ENCODE assay signal across 15 cellular contexts in the genomic region with DNA sequence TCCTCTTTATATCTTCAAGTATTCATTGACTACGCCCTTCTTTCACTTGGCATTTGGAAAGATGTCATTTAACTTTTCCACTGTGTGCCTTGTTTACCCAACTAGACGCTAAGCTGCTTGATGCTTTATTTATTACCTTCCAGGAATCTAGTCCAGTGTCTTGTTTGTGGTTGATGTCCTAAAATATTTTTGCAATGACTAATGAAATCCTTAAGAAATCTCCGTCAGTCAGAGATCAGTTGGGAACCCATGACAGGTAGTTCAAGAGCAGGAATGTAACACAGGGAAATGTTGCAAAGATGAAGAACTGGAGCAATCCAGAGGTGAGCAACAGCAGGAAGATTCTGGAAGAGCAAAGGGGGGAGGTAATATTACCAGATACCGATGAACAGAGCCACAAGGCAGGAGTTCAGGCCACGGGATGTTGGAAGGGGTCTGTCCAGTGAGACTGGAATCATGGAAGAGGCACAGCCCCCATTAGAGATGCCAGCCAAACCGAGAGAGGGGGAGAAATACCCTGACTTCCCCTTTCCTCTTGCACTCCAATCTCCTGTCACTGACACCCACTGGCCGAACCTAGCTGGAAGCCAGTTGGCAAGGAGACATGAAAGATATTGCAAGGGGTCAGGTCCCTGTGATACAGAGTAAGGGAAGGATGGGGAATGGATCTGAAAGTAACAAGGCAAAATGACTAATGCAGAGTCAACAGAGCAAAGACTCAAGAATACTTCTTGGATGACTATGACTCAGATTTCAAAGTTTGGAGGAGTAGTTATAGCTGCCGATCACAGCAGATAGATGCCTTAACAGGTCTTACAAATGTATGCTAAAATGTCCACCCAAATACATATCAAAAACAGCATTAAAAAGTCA.
A peak's percentile ranks its signal among the peaks of the same experiment; 100 is the strongest.
DNase-seq lines count a peak whose midpoint lies in the region; ATAC-seq and TF ChIP-seq lines count a peak whose summit lies in the region.
"Had no signal": no experiment of that assay in that cellular context is flagged by ENCODE, and none has a peak within 500 bp of the region (broad histone marks: within the 10 kb centered on the region; RNA-seq: fewer than 3 reads in every experiment).

No MANE protein-coding gene starts in this region.

- no peak for TF ChIP-seq POLR2A in gastrocnemius medialis (IDR thresholded peaks at IDR 0.05)

- H3K27ac ChIP-seq in epithelial cell of prostate (no peak overlapping the region), gastrocnemius medialis (no peak overlapping the region)
- H3K27ac ChIP-seq: 22Rv1, SK-N-MC had no signal

- H3K27me3 ChIP-seq in gastrocnemius medialis, result no peaks in the 10 kb centered on the region

- intact Hi-C loops in gastrocnemius medialis (cut with DNase I; ENCODE audit: low total_unique reads), result no loop called here

- ATAC-seq in gastrocnemius medialis (no peak), GM21717 (IDR thresholded peaks at IDR 0.05; ENCODE audit: unreplicated experiment) (no peak)
- ATAC-seq: activated CD8-positive, alpha-beta memory T cell treated with anti-CD3 and anti-CD28 coated beads, Interleukin-2, amount 10 ng/mL, durations not matched to agents 7 days and 5 days had no signal

- no peaks in the 10 kb centered on the region for H3K36me3 ChIP-seq in gastrocnemius medialis

- no peak overlapping the region for H3K4me3 ChIP-seq in skeletal muscle cell (ENCODE audit: low read depth, low read length)
- no peak overlapping the region for H3K4me3 ChIP-seq in gastrocnemius medialis
- H3K4me3 ChIP-seq: SK-N-MC had no signal

- peak; percentile 11 for DNase-seq in DMS53 (lab: John Stamatoyannopoulos, UW)
- no peak for DNase-seq in DMS53 treated with DMSO at 0.1 percent for 48 hours (lab: John Stamatoyannopoulos, UW; ENCODE audit: unreplicated experiment)
- peak; percentile 0 for DNase-seq in OCI-M1 (lab: John Stamatoyannopoulos, UW)
- DNase-seq in epithelial cell of prostate (ENCODE audit: low read depth, low spot score), result peak; percentile 18
- DNase-seq in skeletal muscle cell (ENCODE audit: low read depth), result peak; percentile 35
- DNase-seq in gastrocnemius medialis, result no peak
- DNase-seq in stimulated activated naive CD4-positive, alpha-beta T cell treated with Interleukin-2 at 50 U/mL for 16 hours (lab: John Stamatoyannopoulos, UW), result no peak
- DNase-seq: activated CD8-positive, alpha-beta memory T cell treated with anti-CD3 and anti-CD28 coated beads, Interleukin-2, amount 10 ng/mL, durations not matched to agents 7 days and 5 days; activated naive CD4-positive, alpha-beta T cell treated with Interleukin-2 at 50 U/mL for 16 hours; central memory CD4-positive, alpha-beta T cell; COR-L47; NCI-H187 treated with DMSO at 0.1 percent for 48 hours had no signal

- no peaks in the 10 kb centered on the region for H3K4me1 ChIP-seq in gastrocnemius medialis

- no peaks in the 10 kb centered on the region for H3K9me3 ChIP-seq in gastrocnemius medialis

- in situ Hi-C loops in gastrocnemius medialis (cut with MboI; ENCODE audit: low sequenced_read_pairs in 4 of 4), result no loop called here

- no peak for TF ChIP-seq CTCF in gastrocnemius medialis (IDR thresholded peaks at IDR 0.05 in 4 of 5, conservative IDR thresholded peaks at IDR 0.05 in 1 of 5)

Comparison
In these comparisons a context has a peak if more than half of its experiments do, and no peak if none do; other contexts are left out.
1. DNase-seq: peak in DMS53 (single experiment), OCI-M1 (single experiment), epithelial cell of prostate (single experiment) and skeletal muscle cell (single experiment); none in DMS53 treated with DMSO at 0.1 percent for 48 hours (single experiment), gastrocnemius medialis (0 of 2) and stimulated activated naive CD4-positive, alpha-beta T cell treated with Interleukin-2 at 50 U/mL for 16 hours (single experiment).